1 cellular context compared by ENCODE assay signal in genomic region chr1:96634863-96635262, GRCh38.
TF ChIP-seq lines count a peak whose summit lies in the region.

No MANE protein-coding gene starts in this region.

TF ChIP-seq in HepG2, 621 proteins besides CTCF, POLR2A, EP300 and RAD21:
- TF ChIP-seq, protein P1, sequence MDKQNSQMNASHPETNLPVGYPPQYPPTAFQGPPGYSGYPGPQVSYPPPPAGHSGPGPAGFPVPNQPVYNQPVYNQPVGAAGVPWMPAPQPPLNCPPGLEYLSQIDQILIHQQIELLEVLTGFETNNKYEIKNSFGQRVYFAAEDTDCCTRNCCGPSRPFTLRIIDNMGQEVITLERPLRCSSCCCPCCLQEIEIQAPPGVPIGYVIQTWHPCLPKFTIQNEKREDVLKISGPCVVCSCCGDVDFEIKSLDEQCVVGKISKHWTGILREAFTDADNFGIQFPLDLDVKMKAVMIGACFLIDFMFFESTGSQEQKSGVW (CRISPR knock-in tag; IDR thresholded peaks at IDR 0.05; ENCODE audit: borderline replicate concordance) = no peak
- TF ChIP-seq HOXA3 (CRISPR knock-in tag; IDR thresholded peaks at IDR 0.05) (no peak), MTA1 (CRISPR knock-in tag; IDR thresholded peaks at IDR 0.05; ENCODE audit: borderline replicate concordance) (no peak), ZNF83 (CRISPR knock-in tag; IDR thresholded peaks at IDR 0.05; ENCODE audit: borderline replicate concordance) (no peak), ZNF674 (CRISPR knock-in tag; IDR thresholded peaks at IDR 0.05; ENCODE audit: low read depth) (no peak)
